In genomic region chr7:74481458-74482324, GRCh38 we compare ENCODE assay signal across 9 cellular contexts. TPM values are rescaled to one million over a fixed set of nuclear protein-coding genes. Genes with fewer than 3 reads are reported as not detected.
DNase-seq lines count a peak whose midpoint lies in the region; ATAC-seq and TF ChIP-seq lines count a peak whose summit lies in the region.
"Had no signal": no experiment of that assay in that cellular context is flagged by ENCODE, and none has a peak within 500 bp of the region (broad histone marks: within the 10 kb centered on the region; RNA-seq: fewer than 3 reads in every experiment).

No MANE protein-coding gene starts in this region.

- peaks cover 0 to 14% (median 0%) of the 10 kb centered on the region in 7 donors for H3K27me3 ChIP-seq in heart right ventricle
- no peaks in the 10 kb centered on the region for H3K27me3 ChIP-seq in colonic mucosa

- H3K36me3 ChIP-seq in heart right ventricle (no peaks in the 10 kb centered on the region), colonic mucosa (no peaks in the 10 kb centered on the region)

- 65 to 76% methylated on average over 10 of the region's 10 CpGs for WGBS in heart right ventricle, 2 donors

- ATAC-seq in heart right ventricle = no peak
- no peak for ATAC-seq in Right ventricle myocardium superior (ENCODE audit: poor library complexity)
- ATAC-seq in HG03521 (IDR thresholded peaks at IDR 0.05; ENCODE audit: unreplicated experiment) = no peak

- H3K4me1 ChIP-seq in heart right ventricle (peaks cover 25 to 73% (median 62%) of the 10 kb centered on the region in 9 donors), colonic mucosa (peaks cover 19% of the 10 kb centered on the region)

- TF ChIP-seq CTCF in heart right ventricle (IDR thresholded peaks at IDR 0.05) (no peak), colonic mucosa (IDR thresholded peaks at IDR 0.05) (no peak)

- H3K9ac ChIP-seq in colonic mucosa (ENCODE audit: low read depth in 2 of 2, low read length in 2 of 2) = no peak overlapping the region

- peak overlapping the region in 6 of 10 donors; percentile 50 to 64 (median 58) for H3K4me3 ChIP-seq in heart right ventricle
- H3K4me3 ChIP-seq in colonic mucosa = no peak overlapping the region

- DNase-seq in heart right ventricle (no peak), Right ventricle myocardium superior (no peak), colonic mucosa (no peak), myocyte (ENCODE audit: low read depth) (peak; percentile 74), NCI-H524 treated with DMSO at 0.1 percent for 48 hours (lab: John Stamatoyannopoulos, UW) (no peak), DMS53 (lab: John Stamatoyannopoulos, UW) (no peak)
- DNase-seq in activated CD4-positive, CD25-positive, alpha-beta regulatory T cell treated with anti-CD3 and anti-CD28 coated beads, Interleukin-2, amount 50 U/mL, for 72 hours = no peak
- DNase-seq: activated CD4-positive, alpha-beta memory T cell treated with anti-CD3 and anti-CD28 coated beads for 36 hours had no signal

- H3K9me3 ChIP-seq in heart right ventricle = no peaks in the 10 kb centered on the region
- no peaks in the 10 kb centered on the region for H3K9me3 ChIP-seq in colonic mucosa

- intact Hi-C loops in heart right ventricle (cut with DNase I) (loop anchor here in 3 of 10 donors (1.0 to 10.0 kb wide), 3 partner anchors 20 to 63 kb away; no protein-coding TSS in a partner anchor), Right ventricle myocardium superior (cut with DNase I) (no loop called here), colonic mucosa (cut with DNase I) (no loop called here)

- H3K27ac ChIP-seq in heart right ventricle = peak overlapping the region in 9 of 10 donors; percentile 84 to 97 (median 93)
- peak overlapping the region; percentile 52 for H3K27ac ChIP-seq in colonic mucosa

RNA-seq across cellular contexts. Expression of gene GTF2IRD1, which starts 28.0 kb away (rescaled TPM):
- 10 to 100 TPM; 11.7 to 36.6 (median 17.2) TPM for total RNA-seq in heart right ventricle
- polyA plus RNA-seq in heart right ventricle = 10 to 100 TPM; 22.1 TPM
- total RNA-seq in Right ventricle myocardium superior = 21.7 TPM
- 10 to 100 TPM; 18.3 to 29.5 TPM for total RNA-seq in colonic mucosa
- 21.0 and 29.2 TPM in 2 replicates for total RNA-seq in myocyte
- polyA plus RNA-seq in myocyte (2012) = 47.8 TPM
